Comparison of ENCODE assay signal across 27 cellular contexts in genomic region chr5:79105868-79106267, GRCh38. TPM values are rescaled to one million over a fixed set of nuclear protein-coding genes. Genes with fewer than 3 reads are reported as not detected.
DNase-seq lines count a peak whose midpoint lies in the region; ATAC-seq and TF ChIP-seq lines count a peak whose summit lies in the region.
"Had no signal": no experiment of that assay in that cellular context is flagged by ENCODE, and none has a peak within 500 bp of the region (broad histone marks: within the 10 kb centered on the region; RNA-seq: fewer than 3 reads in every experiment).

No MANE protein-coding gene starts in this region.

- no peak overlapping the region for H3K4me2 ChIP-seq in DOHH2 (ENCODE audit: low read length)
- H3K4me2 ChIP-seq in Loucy (ENCODE audit: low read depth, low read length, poor library complexity, severe bottlenecking), result no peak overlapping the region
- H3K4me2 ChIP-seq: GM23338 had no signal

- no peak overlapping the region for H3K4me3 Mint-ChIP-seq in endodermal cell
- H3K4me3 Mint-ChIP-seq: CD4-positive, CD25-positive, alpha-beta regulatory T cell; GM23338; H9; IgD-negative memory B cell had no signal

- H3K9me3 ChIP-seq in DOHH2 (ENCODE audit: control insufficient read depth, insufficient read depth, low read length), result no peaks in the 10 kb centered on the region
- no peaks in the 10 kb centered on the region for H3K9me3 ChIP-seq in Loucy (ENCODE audit: insufficient read depth, low read depth, low read length)
- H3K9me3 ChIP-seq in endodermal cell (ENCODE audit: control insufficient read depth, low read length), result peaks cover 8% of the 10 kb centered on the region
- no peaks in the 10 kb centered on the region for H3K9me3 ChIP-seq in MG63
- H3K9me3 ChIP-seq: SJSA1 had no signal

- H4K20me1 ChIP-seq in DOHH2 (ENCODE audit: control insufficient read depth, insufficient read depth, low read depth, low read length) (no peaks in the 10 kb centered on the region), Loucy (ENCODE audit: insufficient read depth, low read length, poor library complexity, severe bottlenecking) (no peaks in the 10 kb centered on the region)

- WGBS in endodermal cell (ENCODE audit: insufficient coverage in 1 of 2, insufficient read length in 1 of 2), 2 experiments, result 95 to 100% methylated on average over 2 of the region's 2 CpGs

- H2AFZ ChIP-seq in Loucy (ENCODE audit: low read length), result peak overlapping the region; percentile 83
- H2AFZ ChIP-seq: GM23338 had no signal

- H3K27ac ChIP-seq in DOHH2 (ENCODE audit: low read depth, low read length) (no peak overlapping the region), endodermal cell (ENCODE audit: low read depth, low read length) (no peak overlapping the region)
- H3K27ac ChIP-seq: SJSA1 had no signal

- H3K27me3 Mint-ChIP-seq in endodermal cell (ENCODE audit: insufficient read depth), result peaks cover 10% of the 10 kb centered on the region

- TF ChIP-seq CTCF in DOHH2 (IDR thresholded peaks at IDR 0.05; ENCODE audit: low read depth, low read length, poor library complexity, severe bottlenecking), result peak; percentile 5
- peak; percentile 59 for TF ChIP-seq CTCF in Loucy (conservative IDR thresholded peaks at IDR 0.05; ENCODE audit: low read length)
- peak; percentile 28 for TF ChIP-seq CTCF in endodermal cell (conservative IDR thresholded peaks at IDR 0.05)

- H3K79me2 ChIP-seq in DOHH2 (ENCODE audit: control insufficient read depth, low read length) (no peaks in the 10 kb centered on the region), Loucy (ENCODE audit: insufficient read depth, low read length) (no peaks in the 10 kb centered on the region)

- H3K36me3 Mint-ChIP-seq in endodermal cell (ENCODE audit: low read depth), result peaks cover 5% of the 10 kb centered on the region
- H3K36me3 Mint-ChIP-seq: CD4-positive, CD25-positive, alpha-beta regulatory T cell; IgD-negative memory B cell had no signal

- H3K27me3 ChIP-seq in DOHH2 (ENCODE audit: control insufficient read depth, low read length) (peaks cover 17% of the 10 kb centered on the region), Loucy (ENCODE audit: insufficient read depth, low read length, poor library complexity, severe bottlenecking) (no peaks in the 10 kb centered on the region), endodermal cell (ENCODE audit: control insufficient read depth, insufficient read depth, low read length, poor library complexity, severe bottlenecking) (peaks cover 12% of the 10 kb centered on the region), MG63 (peaks cover 6% of the 10 kb centered on the region; the same call in 1 of the 2 replicates)
- H3K27me3 ChIP-seq: SJSA1 had no signal

- H3K9me2 ChIP-seq in DOHH2 (replicated peaks; ENCODE audit: control insufficient read depth, low read length) (no peaks in the 10 kb centered on the region), Loucy (replicated peaks; ENCODE audit: low read depth, low read length) (no peaks in the 10 kb centered on the region)

- H3F3A ChIP-seq in DOHH2 (ENCODE audit: control insufficient read depth, insufficient read depth), result no peaks in the 10 kb centered on the region
- H3F3A ChIP-seq in Loucy (ENCODE audit: low read depth), result no peaks in the 10 kb centered on the region

- no peak overlapping the region for H3K27ac Mint-ChIP-seq in endodermal cell
- H3K27ac Mint-ChIP-seq: CD4-positive, CD25-positive, alpha-beta regulatory T cell; GM23338; IgD-negative memory B cell had no signal

- no peak for ATAC-seq in HG03095 (IDR thresholded peaks at IDR 0.05; ENCODE audit: unreplicated experiment)
- ATAC-seq: GM23338 had no signal

- peaks cover 10% of the 10 kb centered on the region for H3K4me1 Mint-ChIP-seq in endodermal cell
- H3K4me1 Mint-ChIP-seq: GM23338, H9, IgD-negative memory B cell had no signal

- no peak overlapping the region for H3K9ac ChIP-seq in Loucy (ENCODE audit: low read depth, low read length, poor library complexity, severe bottlenecking)
- no peak overlapping the region for H3K9ac ChIP-seq in endodermal cell (ENCODE audit: extremely low read depth, low read length, poor library complexity, severe bottlenecking)

- no peaks in the 10 kb centered on the region for H3K4me1 ChIP-seq in DOHH2 (ENCODE audit: control insufficient read depth, low read length)
- H3K4me1 ChIP-seq in Loucy (ENCODE audit: insufficient read depth, low read length, poor library complexity, severe bottlenecking), result peaks cover 48% of the 10 kb centered on the region
- H3K4me1 ChIP-seq in endodermal cell (ENCODE audit: control insufficient read depth, insufficient read depth, low read length), result no peaks in the 10 kb centered on the region
- H3K4me1 ChIP-seq: SJSA1 had no signal

- no peak overlapping the region for H3K4me3 ChIP-seq in DOHH2 (ENCODE audit: low read length)
- no peak overlapping the region for H3K4me3 ChIP-seq in Loucy (ENCODE audit: low read length, poor library complexity, severe bottlenecking)
- H3K4me3 ChIP-seq in endodermal cell (ENCODE audit: low read length), result no peak overlapping the region
- no peak overlapping the region for H3K4me3 ChIP-seq in MG63
- H3K4me3 ChIP-seq: GM23338, SJSA1 had no signal

- H3K36me3 ChIP-seq in DOHH2 (ENCODE audit: control insufficient read depth, low read length) (no peaks in the 10 kb centered on the region), Loucy (ENCODE audit: insufficient read depth, low read length) (no peaks in the 10 kb centered on the region), endodermal cell (ENCODE audit: control insufficient read depth, insufficient read depth, low read length) (no peaks in the 10 kb centered on the region), MG63 (no peaks in the 10 kb centered on the region)
- H3K36me3 ChIP-seq: SJSA1 had no signal

- no peak for DNase-seq in endodermal cell
- DNase-seq in HUDEP-2 (lab: John Stamatoyannopoulos, UW; ENCODE audit: unreplicated experiment in 76 of 76), result no peak
- no peak for DNase-seq in iPS-NIHi11 (ENCODE audit: low spot score)
- DNase-seq in MG63, result no peak
- DNase-seq: CD4-positive, CD25-positive, alpha-beta regulatory T cell; DMS153; H9; Karpas-422; MV-4-11; NCI-H1105 treated with DMSO at 0.1 percent for 48 hours; NCI-H146; NCI-H1930; NCI-H446 treated with DMSO at 0.1 percent for 48 hours; NCI-H526; NCI-H82; NK-92 treated with Interleukin-12 subunit alpha and Interleukin-12 subunit beta, amount 100 ng/mL, for 24 hours; Right ventricle myocardium superior; RPMI8226 had no signal

- H3K9me3 Mint-ChIP-seq in endodermal cell, result peaks cover 17% of the 10 kb centered on the region

RNA-seq across cellular contexts. Expression of gene BHMT, which starts 5.7 kb away (rescaled TPM):
- 1 to 10 TPM in 1 of 2 donors, under 1 TPM in 1; 0.81 to 1.3 TPM for total RNA-seq in endodermal cell
- polyA plus RNA-seq in endodermal cell (2013, experiment 1 of 2), result not detected
- not detected for polyA plus RNA-seq in endodermal cell (2013, experiment 2 of 2)
- not detected in 2 replicates for total RNA-seq in MG63 (2014; rRNA removed; shearing (Covaris generic); ENCODE audit: low replicate concordance)
- total RNA-seq: CD4-positive, CD25-positive, alpha-beta regulatory T cell; Daoy; M059J; SJSA1 had no signal
- polyA plus RNA-seq: BJ; CD4-positive, CD25-positive, alpha-beta regulatory T cell; IgD-negative memory B cell had no signal

RNA-seq across cellular contexts. Expression of gene BHMT2, which starts 36.3 kb away (rescaled TPM):
- under 1 TPM in 1 of 2 donors, not detected in 1; 0.46 TPM for total RNA-seq in endodermal cell
- polyA plus RNA-seq in endodermal cell (2013, experiment 1 of 2), result not detected
- not detected for polyA plus RNA-seq in endodermal cell (2013, experiment 2 of 2)
- total RNA-seq in MG63 (2014; rRNA removed; shearing (Covaris generic); ENCODE audit: low replicate concordance), result 0.79 and 1.5 TPM in 2 replicates
- total RNA-seq: CD4-positive, CD25-positive, alpha-beta regulatory T cell; H9; M059J; SJSA1 had no signal
- polyA plus RNA-seq: CD4-positive, CD25-positive, alpha-beta regulatory T cell; IgD-negative memory B cell had no signal

RNA-seq across cellular contexts. Expression of gene DMGDH, which starts 36.4 kb away (rescaled TPM):
- total RNA-seq in endodermal cell, result 1 to 10 TPM in 1 of 2 donors, under 1 TPM in 1; 0.73 to 4.7 TPM
- polyA plus RNA-seq in endodermal cell (2013, experiment 1 of 2), result 1.3 TPM
- 0.17 TPM for polyA plus RNA-seq in endodermal cell (2013, experiment 2 of 2)
- not detected in 2 replicates for total RNA-seq in MG63 (2014; rRNA removed; shearing (Covaris generic); ENCODE audit: low replicate concordance)
- total RNA-seq: H9, M059J, SJSA1 had no signal

Comparison
In these comparisons a context has a peak if more than half of its experiments do, and no peak if none do; other contexts are left out.
1. CTCF ChIP-seq: peak in every context shown above with its lines; median percentile 59 in Loucy; 28 in endodermal cell; 5 in DOHH2.